Comparison of ENCODE assay signal across 26 cellular contexts in the genomic region with DNA sequence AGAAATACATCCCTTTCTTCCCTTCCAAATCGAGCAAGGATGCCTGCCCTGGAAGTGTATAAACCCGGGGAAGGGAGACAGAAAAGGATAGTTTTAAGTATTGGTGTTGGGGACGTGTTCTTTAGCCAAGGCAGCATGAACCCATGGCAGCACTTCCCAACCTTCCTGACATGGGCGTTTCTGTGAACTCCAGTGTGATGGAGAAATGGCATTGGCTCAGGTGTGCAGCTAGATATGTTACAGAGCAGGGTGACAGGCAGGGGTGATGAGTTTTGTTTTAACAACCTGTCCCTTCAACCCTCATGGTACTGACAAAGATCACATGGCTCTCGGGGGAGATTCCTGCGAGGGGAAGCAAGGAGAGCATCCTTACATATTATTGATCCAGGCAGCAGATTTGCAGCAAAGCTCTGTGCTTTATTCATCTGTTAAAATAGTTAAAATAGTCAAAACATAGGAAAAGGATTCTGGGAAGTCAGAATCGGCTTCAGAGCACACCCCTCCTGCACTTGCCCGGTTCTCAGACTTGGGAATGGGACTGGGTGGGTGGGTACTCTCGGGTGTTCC. TPM values are rescaled to one million over a fixed set of nuclear protein-coding genes. Genes with fewer than 3 reads are reported as not detected.
DNase-seq lines count a peak whose midpoint lies in the region; ATAC-seq, FAIRE-seq and TF ChIP-seq lines count a peak whose summit lies in the region.
"Had no signal": no experiment of that assay in that cellular context is flagged by ENCODE, and none has a peak within 500 bp of the region (broad histone marks: within the 10 kb centered on the region; RNA-seq: fewer than 3 reads in every experiment).

No MANE protein-coding gene starts in this region.

- no peaks in the 10 kb centered on the region for H4K20me1 ChIP-seq in HepG2 (ENCODE audit: insufficient read depth, low read length)

- no peaks in the 10 kb centered on the region for H3K27me3 Mint-ChIP-seq in T-helper 1 cell treated with Interleukin-12 subunit alpha and Interleukin-12 subunit beta and Interleukin-4 antibody, amounts not matched to agents 30 μg/mL and 1 μg/mL, for 36 hours (ENCODE audit: low read depth)
- H3K27me3 Mint-ChIP-seq in activated naive CD8-positive, alpha-beta T cell treated with anti-CD3 and anti-CD28 coated beads for 36 hours: no peaks in the 10 kb centered on the region
- H3K27me3 Mint-ChIP-seq: CD4-positive, alpha-beta memory T cell; memory B cell had no signal

- FAIRE-seq in HepG2 (lab: Jason Lieb, UNC): no peak
- FAIRE-seq: TTC549 had no signal

- TF ChIP-seq CTCF in HepG2 (CRISPR knock-in tag; IDR thresholded peaks at IDR 0.05): no peak
- no peak for TF ChIP-seq CTCF in right lobe of liver (IDR thresholded peaks at IDR 0.05)
- no peak for TF ChIP-seq CTCF in vagina (IDR thresholded peaks at IDR 0.05)
- TF ChIP-seq CTCF in gastrocnemius medialis (IDR thresholded peaks at IDR 0.05 in 4 of 5, conservative IDR thresholded peaks at IDR 0.05 in 1 of 5): no peak

- no peak overlapping the region for H3K27ac ChIP-seq in HepG2 (ENCODE audit: extremely low read length, insufficient read depth, low read length)
- H3K27ac ChIP-seq in right lobe of liver: no peak overlapping the region
- H3K27ac ChIP-seq in vagina: no peak overlapping the region
- no peak overlapping the region for H3K27ac ChIP-seq in gastrocnemius medialis
- H3K27ac ChIP-seq: 22Rv1, uterus had no signal

- H3K4me1 Mint-ChIP-seq in T-helper 1 cell treated with Interleukin-12 subunit alpha and Interleukin-12 subunit beta and Interleukin-4 antibody, amounts not matched to agents 30 μg/mL and 1 μg/mL, for 36 hours (ENCODE audit: low read depth): peaks cover 56% of the 10 kb centered on the region
- H3K4me1 Mint-ChIP-seq in activated naive CD8-positive, alpha-beta T cell treated with anti-CD3 and anti-CD28 coated beads for 36 hours: peaks cover 21% of the 10 kb centered on the region

- no peaks in the 10 kb centered on the region for H3K79me2 ChIP-seq in HepG2 (ENCODE audit: insufficient read depth, low read length)

- no peak overlapping the region for H3K9ac ChIP-seq in HepG2 (ENCODE audit: insufficient read depth, low read depth, low read length)

- in situ Hi-C loops in HepG2 (cut with HindIII; ENCODE audit: extremely low pct_ligation_motif_present, low pct_unique_long_range_greater_than_20kb): no loop called here
- in situ Hi-C loops in gastrocnemius medialis (cut with MboI; ENCODE audit: low sequenced_read_pairs in 4 of 4): no loop called here

- POLR2A ChIA-PET in HepG2 (lab: Yijun Ruan, JAX): no interaction called here

- H3K36me3 ChIP-seq in HepG2 (replicated peaks in 1 of 2; ENCODE audit: control insufficient read depth in 1 of 2, insufficient read depth in 2 of 2, low read length in 2 of 2): no peaks in the 10 kb centered on the region
- H3K36me3 ChIP-seq in right lobe of liver: peaks cover 0 to 8% (median 6%) of the 10 kb centered on the region in 4 donors
- peaks cover 0 to 29% of the 10 kb centered on the region in 2 donors for H3K36me3 ChIP-seq in vagina
- H3K36me3 ChIP-seq in gastrocnemius medialis: peaks cover 0 to 5% of the 10 kb centered on the region in 2 donors
- H3K36me3 ChIP-seq: HAP-1, uterus had no signal

- H3K27me3 ChIP-seq in HepG2 (ENCODE audit: control insufficient read depth in 1 of 2, insufficient read depth in 2 of 2, low read length in 2 of 2): no peaks in the 10 kb centered on the region
- H3K27me3 ChIP-seq in right lobe of liver: no peaks in the 10 kb centered on the region
- no peaks in the 10 kb centered on the region for H3K27me3 ChIP-seq in vagina
- H3K27me3 ChIP-seq in gastrocnemius medialis: peaks cover 2 to 9% (median 7%) of the 10 kb centered on the region in 3 donors
- H3K27me3 ChIP-seq: uterus had no signal

- TF ChIP-seq EP300 in HepG2 (IDR thresholded peaks at IDR 0.05; ENCODE audit: low read depth in 2 of 2, low read length in 2 of 2): no peak
- no peak for TF ChIP-seq EP300 in HepG2 (CRISPR knock-in tag; IDR thresholded peaks at IDR 0.05; ENCODE audit: borderline replicate concordance)

- peak overlapping the region; percentile 45 for H3K27ac Mint-ChIP-seq in T-helper 1 cell treated with Interleukin-12 subunit alpha and Interleukin-12 subunit beta and Interleukin-4 antibody, amounts not matched to agents 30 μg/mL and 1 μg/mL, for 36 hours
- H3K27ac Mint-ChIP-seq in activated naive CD8-positive, alpha-beta T cell treated with anti-CD3 and anti-CD28 coated beads for 36 hours: peak overlapping the region; percentile 49
- H3K27ac Mint-ChIP-seq: memory B cell; stimulated activated effector memory CD8-positive, alpha-beta T cell treated with anti-CD3 and anti-CD28 coated beads, Interleukin-12 subunit alpha, Interleukin-12 subunit beta, amount 100 ng/mL, for 72 hours had no signal

- peaks cover 8% of the 10 kb centered on the region for H3K9me3 Mint-ChIP-seq in T-helper 1 cell treated with Interleukin-12 subunit alpha and Interleukin-12 subunit beta and Interleukin-4 antibody, amounts not matched to agents 30 μg/mL and 1 μg/mL, for 36 hours
- H3K9me3 Mint-ChIP-seq in activated naive CD8-positive, alpha-beta T cell treated with anti-CD3 and anti-CD28 coated beads for 36 hours: peaks cover 9% of the 10 kb centered on the region
- H3K9me3 Mint-ChIP-seq: stimulated activated effector memory CD8-positive, alpha-beta T cell treated with anti-CD3 and anti-CD28 coated beads, Interleukin-12 subunit alpha, Interleukin-12 subunit beta, amount 100 ng/mL, for 72 hours had no signal

- H3K9me3 ChIP-seq in HepG2 (ENCODE audit: low read length): peaks cover 5% of the 10 kb centered on the region
- no peaks in the 10 kb centered on the region for H3K9me3 ChIP-seq in right lobe of liver
- no peaks in the 10 kb centered on the region for H3K9me3 ChIP-seq in vagina
- H3K9me3 ChIP-seq in gastrocnemius medialis: no peaks in the 10 kb centered on the region
- H3K9me3 ChIP-seq: uterus had no signal

- no peak overlapping the region for H3K4me3 ChIP-seq in HepG2 (replicated peaks in 1 of 3; ENCODE audit: insufficient read depth in 1 of 3, low read depth in 2 of 3, low read length in 3 of 3)
- no peak overlapping the region for H3K4me3 ChIP-seq in right lobe of liver
- no peak overlapping the region for H3K4me3 ChIP-seq in vagina
- no peak overlapping the region for H3K4me3 ChIP-seq in gastrocnemius medialis
- H3K4me3 ChIP-seq: HAP-1, uterus had no signal

- intact Hi-C loops in HepG2 (cut with micrococcal nuclease; ENCODE audit: unreplicated experiment): no loop called here
- intact Hi-C loops in right lobe of liver (cut with DNase I): no loop called here
- intact Hi-C loops in vagina (cut with DNase I): no loop called here
- intact Hi-C loops in gastrocnemius medialis (cut with DNase I; ENCODE audit: low total_unique reads): loop anchor here (5.0 kb wide), 1 partner anchor 68 kb away; a partner anchor contains a TSS

- no peak overlapping the region for H3K4me2 ChIP-seq in HepG2 (ENCODE audit: low read depth, low read length)

- CTCF ChIA-PET in HepG2 (lab: Yijun Ruan, JAX; ENCODE audit: low intra/inter-chr PET ratio, low total read pairs): no interaction called here

- TF ChIP-seq POLR2A in HepG2 (IDR thresholded peaks at IDR 0.05; ENCODE audit: insufficient read depth in 1 of 2, low read depth in 2 of 2, low read length in 2 of 2) (no peak), right lobe of liver (IDR thresholded peaks at IDR 0.05) (no peak), vagina (IDR thresholded peaks at IDR 0.05) (no peak), gastrocnemius medialis (IDR thresholded peaks at IDR 0.05) (no peak)

- no peaks in the 10 kb centered on the region for H3K4me1 ChIP-seq in HepG2 (ENCODE audit: insufficient read depth, low read length)
- peaks cover 0 to 4% (median 0%) of the 10 kb centered on the region in 4 donors for H3K4me1 ChIP-seq in right lobe of liver
- peaks cover 7% of the 10 kb centered on the region for H3K4me1 ChIP-seq in vagina
- peaks cover 0 to 6% of the 10 kb centered on the region in 2 donors for H3K4me1 ChIP-seq in gastrocnemius medialis
- H3K4me1 ChIP-seq: HAP-1, uterus had no signal

- DNase-seq in T-helper 1 cell: no peak
- DNase-seq in HepG2 (ENCODE audit: low spot score): no peak
- DNase-seq in right lobe of liver: no peak
- DNase-seq in activated naive CD8-positive, alpha-beta T cell treated with anti-CD3 and anti-CD28 coated beads for 36 hours: no peak
- peak; percentile 42 to 43 for DNase-seq in vagina (ENCODE audit: extremely low spot score in 2 of 2)
- no peak for DNase-seq in gastrocnemius medialis
- DNase-seq in stimulated activated CD4-positive, alpha-beta T cell treated with anti-CD3 and anti-CD28 coated beads, Interleukin-15, amount 100 ng/mL, for 24 hours: no peak
- DNase-seq: activated CD4-positive, CD25-positive, alpha-beta regulatory T cell treated with anti-CD3 and anti-CD28 coated beads, Interleukin-2, amount 50 U/mL, for 72 hours; activated effector memory CD4-positive, alpha-beta T cell treated with Interleukin-2 at 50 U/mL for 16 hours; CD4-positive, alpha-beta memory T cell; DMS 273 treated with DMSO at 0.1 percent for 48 hours; NCI-H1092; NCI-H187 treated with DMSO at 0.1 percent for 48 hours; NCI-H226; NCI-H69; stimulated activated CD4-positive, alpha-beta T cell treated with anti-CD3 and anti-CD28 coated beads, Interleukin-12 subunit alpha, Interleukin-12 subunit beta, amount 100 ng/mL, for 4 hours; stimulated activated CD4-positive, alpha-beta T cell treated with anti-CD3 and anti-CD28 coated beads, Interleukin-4, amount 100 ng/mL, for 24 hours; SW 1271; uterus had no signal

- H3K4me3 Mint-ChIP-seq in T-helper 1 cell treated with Interleukin-12 subunit alpha and Interleukin-12 subunit beta and Interleukin-4 antibody, amounts not matched to agents 30 μg/mL and 1 μg/mL, for 36 hours: peak overlapping the region; percentile 48
- H3K4me3 Mint-ChIP-seq in activated naive CD8-positive, alpha-beta T cell treated with anti-CD3 and anti-CD28 coated beads for 36 hours: no peak overlapping the region
- H3K4me3 Mint-ChIP-seq: memory B cell; stimulated activated effector memory CD8-positive, alpha-beta T cell treated with anti-CD3 and anti-CD28 coated beads, Interleukin-12 subunit alpha, Interleukin-12 subunit beta, amount 100 ng/mL, for 72 hours had no signal

- no TSS peak for BruUV-seq in HepG2 (replicated peaks; lab: Mats Ljungman, UMichigan)

- ATAC-seq in HepG2: no peak
- ATAC-seq in right lobe of liver: no peak
- no peak for ATAC-seq in gastrocnemius medialis
- ATAC-seq: sciatic nerve; stimulated activated effector memory CD8-positive, alpha-beta T cell treated with anti-CD3 and anti-CD28 coated beads, Interleukin-12 subunit alpha, Interleukin-12 subunit beta, amount 100 ng/mL, for 72 hours had no signal

- H2AFZ ChIP-seq in HepG2 (ENCODE audit: low read length): no peak overlapping the region

- 69% methylated on average over 9 of the region's 9 CpGs for WGBS in HepG2 (ENCODE audit: low lambda C conversion rate)
- WGBS in right lobe of liver (ENCODE audit: insufficient coverage, low coverage, low lambda C conversion rate, missing lambda C conversion rate): 75% methylated on average over 7 of the region's 9 CpGs

- peaks cover 79% of the 10 kb centered on the region for H3K36me3 Mint-ChIP-seq in T-helper 1 cell treated with Interleukin-12 subunit alpha and Interleukin-12 subunit beta and Interleukin-4 antibody, amounts not matched to agents 30 μg/mL and 1 μg/mL, for 36 hours (ENCODE audit: low read depth)
- H3K36me3 Mint-ChIP-seq in activated naive CD8-positive, alpha-beta T cell treated with anti-CD3 and anti-CD28 coated beads for 36 hours: peaks cover 44% of the 10 kb centered on the region

- no peak for TF ChIP-seq RAD21 in HepG2 (CRISPR knock-in tag; IDR thresholded peaks at IDR 0.05)

RNA-seq across cellular contexts. Expression of a gene that starts 4.0 kb away (rescaled TPM):
- 5.8 and 6.5 TPM in 2 replicates for total RNA-seq in HepG2 (2016; rRNA removed; fragmentation: Illumina TruSeq; extraction: Trizol)
- 0.91 and 1.5 TPM in 2 replicates for total RNA-seq in HepG2 (2016; cell fraction: cytosol; rRNA removed; fragmentation: Illumina TruSeq; extraction: Trizol; ENCODE audit: low read depth)
- 4.7 and 6.3 TPM in 2 replicates for total RNA-seq in HepG2 (2016; cell fraction: insoluble cytoplasmic fraction; rRNA removed; fragmentation: Illumina TruSeq; extraction: Trizol)
- 2.0 and 2.5 TPM in 2 replicates for total RNA-seq in HepG2 (2016; cell fraction: membrane; rRNA removed; fragmentation: Illumina TruSeq; extraction: Trizol)
- 5.1 and 6.0 TPM in 2 replicates for total RNA-seq in HepG2 (2016; cell fraction: nucleus; rRNA removed; fragmentation: Illumina TruSeq; extraction: Trizol)
- polyA plus RNA-seq in HepG2 (2011; rRNA removed): 2.6 and 4.1 TPM in 2 replicates
- 1.9 and 3.3 TPM in 2 replicates for polyA plus RNA-seq in HepG2 (2011; cell fraction: cytosol; rRNA removed)
- polyA plus RNA-seq in HepG2 (2011; cell fraction: nucleus; rRNA removed): 10.6 and 13.3 TPM in 2 replicates
- polyA plus RNA-seq in HepG2 (2012): 3.1 and 3.2 TPM in 2 replicates
- polyA plus RNA-seq in HepG2 (2016; cell fraction: cytosol; fragmentation: Illumina TruSeq; extraction: Trizol; ENCODE audit: low read depth): 0.67 and 0.69 TPM in 2 replicates
- polyA plus RNA-seq in HepG2 (2016; cell fraction: insoluble cytoplasmic fraction; fragmentation: Illumina TruSeq; extraction: Trizol; ENCODE audit: low read depth): 4.3 and 4.6 TPM in 2 replicates
- 1.1 and 1.5 TPM in 2 replicates for polyA plus RNA-seq in HepG2 (2016; cell fraction: membrane; fragmentation: Illumina TruSeq; extraction: Trizol; ENCODE audit: low read depth)
- 6.6 and 7.4 TPM in 2 replicates for polyA plus RNA-seq in HepG2 (2016; cell fraction: nucleus; fragmentation: Illumina TruSeq; extraction: Trizol; ENCODE audit: insufficient read depth, low read depth)
- 6.7 and 7.0 TPM in 2 replicates for polyA minus RNA-seq in HepG2 (2011; rRNA and poly(A)+ RNA removed; ENCODE audit: low replicate concordance)
- 2.9 and 4.3 TPM in 2 replicates for polyA minus RNA-seq in HepG2 (2011; cell fraction: cytosol; rRNA and poly(A)+ RNA removed)
- polyA minus RNA-seq in HepG2 (2011; cell fraction: nucleus; rRNA and poly(A)+ RNA removed): 8.6 and 13.1 TPM in 2 replicates
- 10 to 100 TPM in 4 of 6 experiments, 1 to 10 TPM in 2; 6.1 to 25.4 (median 10.5) TPM for total RNA-seq in right lobe of liver
- total RNA-seq in activated naive CD8-positive, alpha-beta T cell treated with anti-CD3 and anti-CD28 coated beads for 36 hours: 100 to 1,000 TPM; 108 to 109 TPM
- 16.7 TPM for total RNA-seq in vagina
- 1 to 10 TPM; 2.5 to 10.0 (median 5.7) TPM for total RNA-seq in gastrocnemius medialis

Comparison
In these comparisons a context has a peak if more than half of its experiments do, and no peak if none do; other contexts are left out.
1. DNase-seq: peak in vagina (2 of 2); none in T-helper 1 cell (0 of 5), HepG2 (single experiment), right lobe of liver (0 of 3), activated naive CD8-positive, alpha-beta T cell treated with anti-CD3 and anti-CD28 coated beads for 36 hours (single experiment), gastrocnemius medialis (0 of 2) and stimulated activated CD4-positive, alpha-beta T cell treated with anti-CD3 and anti-CD28 coated beads, Interleukin-15, amount 100 ng/mL, for 24 hours (single experiment).